Comparison of ENCODE assay signal across 1 cellular context in the genomic region with DNA sequence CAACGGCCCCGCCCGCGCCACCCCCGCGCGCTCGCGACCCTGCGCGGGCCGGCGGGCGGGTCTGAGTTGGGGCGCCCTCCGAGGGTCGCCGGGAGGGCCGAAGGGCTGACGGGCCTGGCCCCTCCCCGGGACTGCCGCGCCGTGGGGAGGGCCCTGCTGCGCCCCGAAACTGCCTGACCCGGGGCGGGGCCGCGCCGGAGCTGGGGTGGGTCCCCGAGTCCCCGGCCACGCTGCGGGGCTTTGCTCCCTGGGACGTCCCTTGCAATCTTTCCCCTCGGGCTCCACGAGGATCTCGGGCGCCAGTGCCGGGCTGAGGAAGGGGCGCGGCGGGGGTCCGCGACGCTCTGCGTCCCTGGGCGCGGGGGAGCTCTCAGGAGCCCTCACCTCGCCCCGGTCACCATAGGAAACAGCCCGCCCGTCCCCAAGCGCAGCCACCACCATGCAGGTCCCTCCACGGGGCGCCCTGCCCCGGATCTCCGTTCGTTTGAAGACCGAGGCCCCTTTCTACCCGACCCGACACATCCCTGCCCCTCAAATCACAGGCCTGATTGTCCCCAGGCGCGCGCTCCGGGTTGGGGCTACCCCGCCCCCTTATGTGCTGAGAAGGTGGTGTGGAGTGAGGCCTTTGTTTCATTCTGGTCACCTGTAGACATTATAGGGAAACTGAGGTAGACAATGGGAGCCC.
TF ChIP-seq lines count a peak whose summit lies in the region.

No MANE protein-coding gene starts in this region.

TF ChIP-seq in GM12878, 131 proteins besides CTCF, POLR2A, EP300 and RAD21 (continued from another document and continues in another):
- TF ChIP-seq, protein P1, sequence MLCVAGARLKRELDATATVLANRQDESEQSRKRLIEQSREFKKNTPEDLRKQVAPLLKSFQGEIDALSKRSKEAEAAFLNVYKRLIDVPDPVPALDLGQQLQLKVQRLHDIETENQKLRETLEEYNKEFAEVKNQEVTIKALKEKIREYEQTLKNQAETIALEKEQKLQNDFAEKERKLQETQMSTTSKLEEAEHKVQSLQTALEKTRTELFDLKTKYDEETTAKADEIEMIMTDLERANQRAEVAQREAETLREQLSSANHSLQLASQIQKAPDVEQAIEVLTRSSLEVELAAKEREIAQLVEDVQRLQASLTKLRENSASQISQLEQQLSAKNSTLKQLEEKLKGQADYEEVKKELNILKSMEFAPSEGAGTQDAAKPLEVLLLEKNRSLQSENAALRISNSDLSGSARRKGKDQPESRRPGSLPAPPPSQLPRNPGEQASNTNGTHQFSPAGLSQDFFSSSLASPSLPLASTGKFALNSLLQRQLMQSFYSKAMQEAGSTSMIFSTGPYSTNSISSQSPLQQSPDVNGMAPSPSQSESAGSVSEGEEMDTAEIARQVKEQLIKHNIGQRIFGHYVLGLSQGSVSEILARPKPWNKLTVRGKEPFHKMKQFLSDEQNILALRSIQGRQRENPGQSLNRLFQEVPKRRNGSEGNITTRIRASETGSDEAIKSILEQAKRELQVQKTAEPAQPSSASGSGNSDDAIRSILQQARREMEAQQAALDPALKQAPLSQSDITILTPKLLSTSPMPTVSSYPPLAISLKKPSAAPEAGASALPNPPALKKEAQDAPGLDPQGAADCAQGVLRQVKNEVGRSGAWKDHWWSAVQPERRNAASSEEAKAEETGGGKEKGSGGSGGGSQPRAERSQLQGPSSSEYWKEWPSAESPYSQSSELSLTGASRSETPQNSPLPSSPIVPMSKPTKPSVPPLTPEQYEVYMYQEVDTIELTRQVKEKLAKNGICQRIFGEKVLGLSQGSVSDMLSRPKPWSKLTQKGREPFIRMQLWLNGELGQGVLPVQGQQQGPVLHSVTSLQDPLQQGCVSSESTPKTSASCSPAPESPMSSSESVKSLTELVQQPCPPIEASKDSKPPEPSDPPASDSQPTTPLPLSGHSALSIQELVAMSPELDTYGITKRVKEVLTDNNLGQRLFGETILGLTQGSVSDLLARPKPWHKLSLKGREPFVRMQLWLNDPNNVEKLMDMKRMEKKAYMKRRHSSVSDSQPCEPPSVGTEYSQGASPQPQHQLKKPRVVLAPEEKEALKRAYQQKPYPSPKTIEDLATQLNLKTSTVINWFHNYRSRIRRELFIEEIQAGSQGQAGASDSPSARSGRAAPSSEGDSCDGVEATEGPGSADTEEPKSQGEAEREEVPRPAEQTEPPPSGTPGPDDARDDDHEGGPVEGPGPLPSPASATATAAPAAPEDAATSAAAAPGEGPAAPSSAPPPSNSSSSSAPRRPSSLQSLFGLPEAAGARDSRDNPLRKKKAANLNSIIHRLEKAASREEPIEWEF (IDR thresholded peaks at IDR 0.05; ENCODE audit: insufficient replicate concordance, low read depth, low read length), result no peak
- TF ChIP-seq, protein P2, sequence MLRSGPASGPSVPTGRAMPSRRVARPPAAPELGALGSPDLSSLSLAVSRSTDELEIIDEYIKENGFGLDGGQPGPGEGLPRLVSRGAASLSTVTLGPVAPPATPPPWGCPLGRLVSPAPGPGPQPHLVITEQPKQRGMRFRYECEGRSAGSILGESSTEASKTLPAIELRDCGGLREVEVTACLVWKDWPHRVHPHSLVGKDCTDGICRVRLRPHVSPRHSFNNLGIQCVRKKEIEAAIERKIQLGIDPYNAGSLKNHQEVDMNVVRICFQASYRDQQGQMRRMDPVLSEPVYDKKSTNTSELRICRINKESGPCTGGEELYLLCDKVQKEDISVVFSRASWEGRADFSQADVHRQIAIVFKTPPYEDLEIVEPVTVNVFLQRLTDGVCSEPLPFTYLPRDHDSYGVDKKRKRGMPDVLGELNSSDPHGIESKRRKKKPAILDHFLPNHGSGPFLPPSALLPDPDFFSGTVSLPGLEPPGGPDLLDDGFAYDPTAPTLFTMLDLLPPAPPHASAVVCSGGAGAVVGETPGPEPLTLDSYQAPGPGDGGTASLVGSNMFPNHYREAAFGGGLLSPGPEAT (IDR thresholded peaks at IDR 0.05; ENCODE audit: low read depth), result 0 out of 2 replicates have a peak, but pooled peaks have one; percentile 24
- TF ChIP-seq FOS (IDR thresholded peaks at IDR 0.05; ENCODE audit: borderline replicate concordance, extremely low read depth, insufficient read length), result no peak
- TF ChIP-seq IKZF2 (IDR thresholded peaks at IDR 0.05), result no peak
- peak; percentile 12 for TF ChIP-seq BCL3 (IDR thresholded peaks at IDR 0.05; ENCODE audit: borderline replicate concordance, insufficient read depth, low read depth, low read length, poor library complexity, severe bottlenecking)
- TF ChIP-seq RELA (IDR thresholded peaks at IDR 0.05; ENCODE audit: borderline replicate concordance, partially characterized antibody), result no peak
- peak; percentile 60 for TF ChIP-seq NBN (IDR thresholded peaks at IDR 0.05)
- TF ChIP-seq ESRRA (IDR thresholded peaks at IDR 0.05; ENCODE audit: low read length), result no peak
- TF ChIP-seq JUND (IDR thresholded peaks at IDR 0.05; ENCODE audit: low read depth, low read length), result no peak
- TF ChIP-seq CREB1 (IDR thresholded peaks at IDR 0.05; ENCODE audit: low read depth), result no peak
- TF ChIP-seq, protein P3, sequence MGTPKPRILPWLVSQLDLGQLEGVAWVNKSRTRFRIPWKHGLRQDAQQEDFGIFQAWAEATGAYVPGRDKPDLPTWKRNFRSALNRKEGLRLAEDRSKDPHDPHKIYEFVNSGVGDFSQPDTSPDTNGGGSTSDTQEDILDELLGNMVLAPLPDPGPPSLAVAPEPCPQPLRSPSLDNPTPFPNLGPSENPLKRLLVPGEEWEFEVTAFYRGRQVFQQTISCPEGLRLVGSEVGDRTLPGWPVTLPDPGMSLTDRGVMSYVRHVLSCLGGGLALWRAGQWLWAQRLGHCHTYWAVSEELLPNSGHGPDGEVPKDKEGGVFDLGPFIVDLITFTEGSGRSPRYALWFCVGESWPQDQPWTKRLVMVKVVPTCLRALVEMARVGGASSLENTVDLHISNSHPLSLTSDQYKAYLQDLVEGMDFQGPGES (IDR thresholded peaks at IDR 0.05), result no peak
- no peak for TF ChIP-seq PBX3 (IDR thresholded peaks at IDR 0.05; ENCODE audit: insufficient replicate concordance, low read depth, low read length)
- no peak for TF ChIP-seq RUNX3 (IDR thresholded peaks at IDR 0.05; ENCODE audit: low read length)
- TF ChIP-seq POLR2AphosphoS5 (IDR thresholded peaks at IDR 0.05; ENCODE audit: low read length), result peak; percentile 82
- TF ChIP-seq ZNF217 (IDR thresholded peaks at IDR 0.05), result no peak
- no peak for TF ChIP-seq POLR2AphosphoS2 (IDR thresholded peaks at IDR 0.05; ENCODE audit: low read depth, low read length)
- no peak for TF ChIP-seq CHD4 (IDR thresholded peaks at IDR 0.05)
- no peak for TF ChIP-seq ZNF384 (IDR thresholded peaks at IDR 0.05; ENCODE audit: borderline replicate concordance, low read depth, low read length)
- peak; percentile 22; the same call in 1 of the 2 replicates for TF ChIP-seq IKZF1 (conservative IDR thresholded peaks at IDR 0.05)
- TF ChIP-seq SP1 (IDR thresholded peaks at IDR 0.05; ENCODE audit: low read depth, low read length), result no peak
- no peak for TF ChIP-seq FOXK2 (IDR thresholded peaks at IDR 0.05)
- TF ChIP-seq NR2F1 (conservative IDR thresholded peaks at IDR 0.05), result no peak; the same call in 1 of the 2 replicates
- no peak for TF ChIP-seq SREBF1 (IDR thresholded peaks at IDR 0.05; ENCODE audit: low read length)
- TF ChIP-seq KLF5 (IDR thresholded peaks at IDR 0.05; ENCODE audit: partially characterized antibody), result no peak
- TF ChIP-seq ATF3 (IDR thresholded peaks at IDR 0.05; ENCODE audit: borderline replicate concordance, extremely low read depth, low read depth, low read length), result no peak
- TF ChIP-seq MTA3 (IDR thresholded peaks at IDR 0.05; ENCODE audit: borderline replicate concordance, low read length), result no peak
- TF ChIP-seq CBFB (IDR thresholded peaks at IDR 0.05; ENCODE audit: low read depth), result peak; percentile 81; the same call in 1 of the 2 replicates
- TF ChIP-seq, protein P4, sequence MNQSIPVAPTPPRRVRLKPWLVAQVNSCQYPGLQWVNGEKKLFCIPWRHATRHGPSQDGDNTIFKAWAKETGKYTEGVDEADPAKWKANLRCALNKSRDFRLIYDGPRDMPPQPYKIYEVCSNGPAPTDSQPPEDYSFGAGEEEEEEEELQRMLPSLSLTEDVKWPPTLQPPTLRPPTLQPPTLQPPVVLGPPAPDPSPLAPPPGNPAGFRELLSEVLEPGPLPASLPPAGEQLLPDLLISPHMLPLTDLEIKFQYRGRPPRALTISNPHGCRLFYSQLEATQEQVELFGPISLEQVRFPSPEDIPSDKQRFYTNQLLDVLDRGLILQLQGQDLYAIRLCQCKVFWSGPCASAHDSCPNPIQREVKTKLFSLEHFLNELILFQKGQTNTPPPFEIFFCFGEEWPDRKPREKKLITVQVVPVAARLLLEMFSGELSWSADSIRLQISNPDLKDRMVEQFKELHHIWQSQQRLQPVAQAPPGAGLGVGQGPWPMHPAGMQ (IDR thresholded peaks at IDR 0.05; ENCODE audit: borderline replicate concordance), result no peak
- TF ChIP-seq SKIL (IDR thresholded peaks at IDR 0.05; ENCODE audit: low read depth, poor library complexity, severe bottlenecking), result no peak
- TF ChIP-seq KDM1A (IDR thresholded peaks at IDR 0.05; ENCODE audit: borderline replicate concordance), result no peak
- TF ChIP-seq RAD51 (IDR thresholded peaks at IDR 0.05), result no peak
- no peak for TF ChIP-seq ZNF207 (IDR thresholded peaks at IDR 0.05; ENCODE audit: borderline replicate concordance)
- TF ChIP-seq PAX5 (IDR thresholded peaks at IDR 0.05; ENCODE audit: borderline replicate concordance, low read depth, low read length), result no peak
- peak; percentile 99 for TF ChIP-seq BACH1 (IDR thresholded peaks at IDR 0.05; ENCODE audit: borderline replicate concordance)
- no peak; the same call in 1 of the 2 replicates for TF ChIP-seq HDGF (IDR thresholded peaks at IDR 0.05)
- TF ChIP-seq ZSCAN29 (IDR thresholded peaks at IDR 0.05), result no peak
- no peak for TF ChIP-seq NRF1 (conservative IDR thresholded peaks at IDR 0.05; ENCODE audit: low read depth, low read length)
- TF ChIP-seq ATF7 (IDR thresholded peaks at IDR 0.05; ENCODE audit: low read depth), result no peak
- TF ChIP-seq SRF (IDR thresholded peaks at IDR 0.05; ENCODE audit: low read depth in 2 of 2, low read length in 2 of 2), result no peak
- TF ChIP-seq CBX5 (IDR thresholded peaks at IDR 0.05; ENCODE audit: low read depth), result no peak
- peak in 1 of 2 experiments; percentile 49; a peak in 2 of 4 replicates for TF ChIP-seq BHLHE40 (IDR thresholded peaks at IDR 0.05; ENCODE audit: borderline replicate concordance in 1 of 2, low read depth in 2 of 2, low read length in 1 of 2)
- TF ChIP-seq NR2C1 (IDR thresholded peaks at IDR 0.05), result no peak; the same call in 1 of the 2 replicates
- no peak for TF ChIP-seq ZZZ3 (IDR thresholded peaks at IDR 0.05; ENCODE audit: control insufficient read depth, insufficient read length, low read depth)
- TF ChIP-seq TBL1XR1 (IDR thresholded peaks at IDR 0.05; ENCODE audit: low read depth, low read length), result no peak
- 0 out of 2 replicates have a peak, but pooled peaks have one; percentile 44 for TF ChIP-seq DPF2 (IDR thresholded peaks at IDR 0.05)
- TF ChIP-seq STAT1 (conservative IDR thresholded peaks at IDR 0.05), result no peak
